Comparison of ENCODE assay signal across 14 cellular contexts in genomic region chr4:172546782-172547181, GRCh38.
DNase-seq lines count a peak whose midpoint lies in the region; ATAC-seq and TF ChIP-seq lines count a peak whose summit lies in the region.
"Had no signal": no experiment of that assay in that cellular context is flagged by ENCODE, and none has a peak within 500 bp of the region (broad histone marks: within the 10 kb centered on the region; RNA-seq: fewer than 3 reads in every experiment).

No MANE protein-coding gene starts in this region.

- 97% methylated on average over 4 of the region's 7 CpGs; no CpG with 5 or more reads in 1 of the 2 experiments for WGBS in endodermal cell (ENCODE audit: insufficient coverage in 1 of 2, insufficient read length in 1 of 2), 2 experiments
- WGBS in H9 (ENCODE audit: extremely low coverage, insufficient read length, low lambda C conversion rate): no CpG with 5 or more reads among the region's 7 CpGs

- H4K8ac ChIP-seq in H9 (replicated peaks; ENCODE audit: insufficient read length, low read depth, low read length): no peak overlapping the region

- no peak overlapping the region for H3K23ac ChIP-seq in H9 (ENCODE audit: insufficient read length, low read depth, low read length)

- H3K79me1 ChIP-seq in H9 (ENCODE audit: insufficient read depth, low read depth, low read length, poor library complexity, severe bottlenecking): no peaks in the 10 kb centered on the region

- CTCF ChIA-PET in RWPE1 (lab: Yijun Ruan, JAX): no interaction called here

- POLR2A ChIA-PET in RWPE1 (lab: Yijun Ruan, JAX; ENCODE audit: low non-redundant PET): no interaction called here

- no peak overlapping the region for H4K5ac ChIP-seq in H9 (ENCODE audit: insufficient read length, low read depth, low read length)

- H3K9ac ChIP-seq in MM.1S (ENCODE audit: low read length): no peak overlapping the region
- no peak overlapping the region for H3K9ac ChIP-seq in endodermal cell (ENCODE audit: extremely low read depth, low read length, poor library complexity, severe bottlenecking)
- no peak overlapping the region for H3K9ac ChIP-seq in H9 (ENCODE audit: extremely low read depth, insufficient read length, low read length)

- H3F3A ChIP-seq in MM.1S (ENCODE audit: insufficient read depth, low read length): no peaks in the 10 kb centered on the region

- H3K4me2 ChIP-seq in MM.1S (ENCODE audit: low read depth, low read length) (no peak overlapping the region), H9 (ENCODE audit: insufficient read depth, insufficient read length, low read length) (no peak overlapping the region)

- H3K36me3 Mint-ChIP-seq in endodermal cell (ENCODE audit: low read depth): no peaks in the 10 kb centered on the region
- H3K36me3 Mint-ChIP-seq in H9 (ENCODE audit: insufficient read depth in 1 of 3, low read depth in 3 of 3): no peaks in the 10 kb centered on the region; a peak in 2 of 7 replicates
- H3K36me3 Mint-ChIP-seq: activated naive CD8-positive, alpha-beta T cell treated with anti-CD3 and anti-CD28 coated beads for 36 hours had no signal

- peak; percentile 66 for DNase-seq in MM.1S
- no peak for DNase-seq in endodermal cell
- no peak for DNase-seq in H9
- DNase-seq in RWPE1 (ENCODE audit: low spot score): no peak
- DNase-seq in amygdala (lab: John Stamatoyannopoulos, UW): no peak
- DNase-seq: activated naive CD8-positive, alpha-beta T cell treated with anti-CD3 and anti-CD28 coated beads for 36 hours; AML-193; EL; NCI-H526 treated with DMSO at 0.1 percent for 48 hours; Right ventricle myocardium superior had no signal

- no peak overlapping the region for H3K14ac ChIP-seq in H9 (ENCODE audit: insufficient read depth, low read length)

- H3K4ac ChIP-seq in H9 (ENCODE audit: low read depth, low read length): no peak overlapping the region

- no peak overlapping the region for H2BK15ac ChIP-seq in H9 (ENCODE audit: low read depth, low read length)

- H3K9me2 ChIP-seq in MM.1S (replicated peaks; ENCODE audit: insufficient read depth, low read length): no peaks in the 10 kb centered on the region

- H3K4me3 Mint-ChIP-seq in endodermal cell: no peak overlapping the region
- H3K4me3 Mint-ChIP-seq in H9: no peak overlapping the region
- H3K4me3 Mint-ChIP-seq: activated naive CD8-positive, alpha-beta T cell treated with anti-CD3 and anti-CD28 coated beads for 36 hours had no signal

- H3K18ac ChIP-seq in H9 (ENCODE audit: insufficient read length, low read depth, low read length): no peak overlapping the region

- no peaks in the 10 kb centered on the region for H3K27me3 Mint-ChIP-seq in endodermal cell (ENCODE audit: insufficient read depth)
- no peaks in the 10 kb centered on the region for H3K27me3 Mint-ChIP-seq in H9 (ENCODE audit: low read depth)
- H3K27me3 Mint-ChIP-seq: activated naive CD8-positive, alpha-beta T cell treated with anti-CD3 and anti-CD28 coated beads for 36 hours had no signal

- H2BK12ac ChIP-seq in H9 (ENCODE audit: insufficient read length, low read depth, low read length): no peak overlapping the region

- H4K91ac ChIP-seq in H9 (ENCODE audit: insufficient read length, low read depth, low read length): no peak overlapping the region

- no peak for TF ChIP-seq CTCF in MM.1S (IDR thresholded peaks at IDR 0.05; ENCODE audit: low read length)
- TF ChIP-seq CTCF in endodermal cell (conservative IDR thresholded peaks at IDR 0.05): no peak
- no peak for TF ChIP-seq CTCF in H9 (conservative IDR thresholded peaks at IDR 0.05)
- TF ChIP-seq CTCF in RWPE1 (conservative IDR thresholded peaks at IDR 0.05; ENCODE audit: low read depth): no peak

- H2AFZ ChIP-seq in MM.1S (ENCODE audit: low read length): no peak overlapping the region
- H2AFZ ChIP-seq in H9 (ENCODE audit: low read length): no peak overlapping the region

- no peak overlapping the region for H2AK5ac ChIP-seq in H9 (ENCODE audit: insufficient read length, low read length)

- H3K27ac ChIP-seq in MM.1S (ENCODE audit: low read length): no peak overlapping the region
- H3K27ac ChIP-seq in endodermal cell (ENCODE audit: low read depth, low read length): no peak overlapping the region
- no peak overlapping the region for H3K27ac ChIP-seq in H9 (ENCODE audit: insufficient read length, low read depth, low read length)
- no peak overlapping the region for H3K27ac ChIP-seq in RWPE1
- H3K27ac ChIP-seq: esophagus muscularis mucosa had no signal

- H3K79me2 ChIP-seq in MM.1S (ENCODE audit: low read length) (no peaks in the 10 kb centered on the region), H9 (ENCODE audit: insufficient read depth, low read length) (no peaks in the 10 kb centered on the region)

- H3K23me2 ChIP-seq in H9 (ENCODE audit: insufficient read length, low read depth, low read length, poor library complexity, severe bottlenecking): no peaks in the 10 kb centered on the region

- H3K9me3 Mint-ChIP-seq in endodermal cell: peaks cover 3% of the 10 kb centered on the region
- no peaks in the 10 kb centered on the region for H3K9me3 Mint-ChIP-seq in H9

- no peak overlapping the region for H3K27ac Mint-ChIP-seq in endodermal cell
- H3K27ac Mint-ChIP-seq in H9: no peak overlapping the region
- H3K27ac Mint-ChIP-seq: activated naive CD8-positive, alpha-beta T cell treated with anti-CD3 and anti-CD28 coated beads for 36 hours had no signal

- H3K27me3 ChIP-seq in MM.1S (replicated peaks; ENCODE audit: insufficient read depth, low read length): no peaks in the 10 kb centered on the region
- no peaks in the 10 kb centered on the region for H3K27me3 ChIP-seq in endodermal cell (ENCODE audit: control insufficient read depth, insufficient read depth, low read length, poor library complexity, severe bottlenecking)
- no peaks in the 10 kb centered on the region for H3K27me3 ChIP-seq in H9 (ENCODE audit: insufficient read depth, low read length)
- H3K27me3 ChIP-seq: esophagus muscularis mucosa had no signal

- H3K56ac ChIP-seq in H9 (ENCODE audit: insufficient read length, low read depth, low read length): no peak overlapping the region

- no peak overlapping the region for H2BK20ac ChIP-seq in H9 (ENCODE audit: low read depth, low read length, poor library complexity, severe bottlenecking)

- no peaks in the 10 kb centered on the region for H3K9me3 ChIP-seq in MM.1S (replicated peaks; ENCODE audit: insufficient read depth, low read length)
- no peaks in the 10 kb centered on the region for H3K9me3 ChIP-seq in endodermal cell (ENCODE audit: control insufficient read depth, low read length)
- no peaks in the 10 kb centered on the region for H3K9me3 ChIP-seq in H9 (ENCODE audit: control insufficient read depth, low read depth, low read length)
- H3K9me3 ChIP-seq: esophagus muscularis mucosa had no signal

- ATAC-seq in GM18505 (IDR thresholded peaks at IDR 0.05; ENCODE audit: unreplicated experiment): peak; percentile 81
- peak; percentile 92 for ATAC-seq in GM19395 (IDR thresholded peaks at IDR 0.05; ENCODE audit: unreplicated experiment)
- ATAC-seq in HG02884 (IDR thresholded peaks at IDR 0.05; ENCODE audit: unreplicated experiment): peak; percentile 86

- H2BK5ac ChIP-seq in H9 (ENCODE audit: insufficient read length, low read length): no peak overlapping the region

- no peaks in the 10 kb centered on the region; the same call in 1 of the 2 replicates for H3K4me1 ChIP-seq in MM.1S (ENCODE audit: low read length)
- H3K4me1 ChIP-seq in endodermal cell (ENCODE audit: control insufficient read depth, insufficient read depth, low read length): no peaks in the 10 kb centered on the region
- peaks cover 14% of the 10 kb centered on the region for H3K4me1 ChIP-seq in H9 (ENCODE audit: insufficient read depth, low read length)
- H3K4me1 ChIP-seq: esophagus muscularis mucosa had no signal

- H3K4me3 ChIP-seq in MM.1S (ENCODE audit: low read length) (no peak overlapping the region), endodermal cell (ENCODE audit: low read length) (no peak overlapping the region)
- H3K4me3 ChIP-seq: esophagus muscularis mucosa had no signal

- H4K20me1 ChIP-seq in MM.1S (ENCODE audit: insufficient read depth, low read length): no peaks in the 10 kb centered on the region
- no peaks in the 10 kb centered on the region for H4K20me1 ChIP-seq in H9 (ENCODE audit: control insufficient read depth, insufficient read depth, insufficient read length)

- no peaks in the 10 kb centered on the region for H3K36me3 ChIP-seq in MM.1S (replicated peaks; ENCODE audit: insufficient read depth, low read length)
- H3K36me3 ChIP-seq in endodermal cell (ENCODE audit: control insufficient read depth, insufficient read depth, low read length): no peaks in the 10 kb centered on the region
- H3K36me3 ChIP-seq: esophagus muscularis mucosa had no signal

- H3T11ph ChIP-seq in H9 (ENCODE audit: low read length): no peak overlapping the region

- H3K4me1 Mint-ChIP-seq in endodermal cell: peaks cover 10% of the 10 kb centered on the region
- peaks cover 52 to 54% of the 10 kb centered on the region in 2 experiments for H3K4me1 Mint-ChIP-seq in H9
- H3K4me1 Mint-ChIP-seq: activated naive CD8-positive, alpha-beta T cell treated with anti-CD3 and anti-CD28 coated beads for 36 hours had no signal

- TF ChIP-seq POLR2A in GM18505 (IDR thresholded peaks at IDR 0.05; ENCODE audit: borderline replicate concordance, extremely low read depth, insufficient read depth, insufficient read length): no peak

- no peak overlapping the region for H2BK120ac ChIP-seq in H9 (ENCODE audit: low read depth, low read length, poor library complexity, severe bottlenecking)
